ENCODE assay signal across 1 cellular context in the genomic region with DNA sequence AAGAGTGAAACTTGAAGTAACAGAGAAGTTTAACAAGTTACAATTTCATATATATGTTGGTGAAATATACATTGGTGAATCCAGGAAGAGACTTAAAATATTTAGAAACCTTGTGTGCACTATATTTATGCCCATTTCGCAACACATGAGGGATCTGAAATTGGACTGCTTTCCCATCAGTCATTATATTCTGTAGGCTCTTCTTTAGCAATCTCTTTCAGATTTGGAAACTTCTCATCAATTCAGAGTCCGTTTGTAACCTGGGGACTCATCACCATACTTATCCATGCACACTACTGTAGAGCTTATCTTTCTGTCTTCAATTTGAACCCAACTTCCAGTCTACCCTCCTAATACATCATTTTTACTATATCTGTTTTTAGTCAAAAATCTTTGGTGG.
TF ChIP-seq lines count a peak whose summit lies in the region.

No MANE protein-coding gene starts in this region.

TF ChIP-seq in IMR-90, 13 proteins besides CTCF, POLR2A, EP300 and RAD21:
- TF ChIP-seq, protein P1, sequence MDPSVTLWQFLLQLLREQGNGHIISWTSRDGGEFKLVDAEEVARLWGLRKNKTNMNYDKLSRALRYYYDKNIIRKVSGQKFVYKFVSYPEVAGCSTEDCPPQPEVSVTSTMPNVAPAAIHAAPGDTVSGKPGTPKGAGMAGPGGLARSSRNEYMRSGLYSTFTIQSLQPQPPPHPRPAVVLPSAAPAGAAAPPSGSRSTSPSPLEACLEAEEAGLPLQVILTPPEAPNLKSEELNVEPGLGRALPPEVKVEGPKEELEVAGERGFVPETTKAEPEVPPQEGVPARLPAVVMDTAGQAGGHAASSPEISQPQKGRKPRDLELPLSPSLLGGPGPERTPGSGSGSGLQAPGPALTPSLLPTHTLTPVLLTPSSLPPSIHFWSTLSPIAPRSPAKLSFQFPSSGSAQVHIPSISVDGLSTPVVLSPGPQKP (IDR thresholded peaks at IDR 0.05; ENCODE audit: borderline replicate concordance, low read depth, low read length): no peak
- TF ChIP-seq CEBPB (IDR thresholded peaks at IDR 0.05; ENCODE audit: low read depth, low read length) (peak; percentile 90), BHLHE40 (IDR thresholded peaks at IDR 0.05; ENCODE audit: low read depth, low read length) (no peak)
TF ChIP-seq in IMR-90: peak in this region for 1.
